21 cellular contexts compared by ENCODE assay signal in the genomic region with DNA sequence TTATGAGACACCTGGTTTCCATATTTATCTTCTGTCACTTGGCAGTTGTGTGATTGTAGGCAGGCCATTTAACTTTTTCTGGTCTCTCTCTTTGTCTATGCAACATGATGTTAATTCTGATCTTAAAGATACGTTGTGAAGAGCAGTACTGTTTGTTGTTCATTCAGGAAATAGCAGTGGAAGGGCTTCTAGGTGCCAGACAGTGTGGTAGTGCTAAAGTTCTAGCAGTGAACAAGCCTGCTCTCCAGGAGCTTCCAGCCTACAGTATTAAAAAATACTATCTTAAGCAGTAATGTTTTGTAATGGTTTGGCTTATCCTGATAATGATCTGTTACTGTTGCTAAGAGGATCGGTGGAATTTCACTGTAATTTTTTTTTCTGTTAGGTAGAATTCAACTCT. TPM values are rescaled to one million over a fixed set of nuclear protein-coding genes. Genes with fewer than 3 reads are reported as not detected.
DNase-seq lines count a peak whose midpoint lies in the region; ATAC-seq, FAIRE-seq and TF ChIP-seq lines count a peak whose summit lies in the region.
"Had no signal": no experiment of that assay in that cellular context is flagged by ENCODE, and none has a peak within 500 bp of the region (broad histone marks: within the 10 kb centered on the region; RNA-seq: fewer than 3 reads in every experiment).

No MANE protein-coding gene starts in this region.

- H3K79me1 ChIP-seq in mesendoderm (ENCODE audit: low read length) = no peaks in the 10 kb centered on the region

- H3K79me2 ChIP-seq in mesendoderm (ENCODE audit: control insufficient read depth, insufficient read depth, low read length) = no peaks in the 10 kb centered on the region
- peaks cover 41% of the 10 kb centered on the region for H3K79me2 ChIP-seq in hepatocyte

- no peak overlapping the region for H3K18ac ChIP-seq in mesendoderm (ENCODE audit: low read length)

- H3K4me2 ChIP-seq in mesendoderm (ENCODE audit: low read length) (no peak overlapping the region), hepatocyte (no peak overlapping the region)

- H3K4me3 ChIP-seq in CD8-positive, alpha-beta T cell (ENCODE audit: low read depth, low read length) = no peak overlapping the region
- H3K4me3 ChIP-seq in mesendoderm (ENCODE audit: low read length) (no peak overlapping the region), hepatocyte (no peak overlapping the region)

- H2AK5ac ChIP-seq in mesendoderm (ENCODE audit: low read length) = no peak overlapping the region

- ATAC-seq in CD8-positive, alpha-beta T cell = no peak
- peak; percentile 54 for ATAC-seq in effector memory CD8-positive, alpha-beta T cell (replicated peaks)
- ATAC-seq in GM18519 (IDR thresholded peaks at IDR 0.05; ENCODE audit: low FRiP score, unreplicated experiment) = no peak
- ATAC-seq in activated CD4-positive, alpha-beta T cell treated with anti-CD3 and anti-CD28 coated beads for 36 hours = no peak
- ATAC-seq: Panc1 had no signal

- no peak overlapping the region for H4K5ac ChIP-seq in mesendoderm (ENCODE audit: low read length)

- H3K4me1 Mint-ChIP-seq in CD8-positive, alpha-beta T cell (ENCODE audit: low read depth) = peaks cover 44% of the 10 kb centered on the region
- peaks cover 17 to 31% of the 10 kb centered on the region in 2 donors for H3K4me1 Mint-ChIP-seq in effector memory CD8-positive, alpha-beta T cell (ENCODE audit: low read depth in 2 of 2)
- H3K4me1 Mint-ChIP-seq in activated CD4-positive, alpha-beta T cell treated with anti-CD3 and anti-CD28 coated beads for 36 hours = peaks cover 34% of the 10 kb centered on the region
- H3K4me1 Mint-ChIP-seq: H9 had no signal

- no peaks in the 10 kb centered on the region for H3K9me3 ChIP-seq in CD8-positive, alpha-beta T cell (ENCODE audit: low read length)
- no peaks in the 10 kb centered on the region for H3K9me3 ChIP-seq in hepatocyte (ENCODE audit: low read depth)

- FAIRE-seq in HTR-8/SVneo (lab: Jason Lieb, UNC) = peak; percentile 89
- FAIRE-seq: D721Med had no signal

- H3K4ac ChIP-seq in mesendoderm (ENCODE audit: low read depth, low read length) = no peak overlapping the region

- DNase-seq in CD8-positive, alpha-beta T cell = no peak
- DNase-seq in HTR-8/SVneo (ENCODE audit: insufficient read length, low spot score) (no peak), mesendoderm (peak; percentile 61), hepatocyte (ENCODE audit: low spot score) (no peak)
- no peak for DNase-seq in effector memory CD8-positive, alpha-beta T cell
- no peak for DNase-seq in activated CD4-positive, alpha-beta T cell treated with anti-CD3 and anti-CD28 coated beads for 36 hours
- DNase-seq: DMS53, GF-D8, H9, MV-4-11, NCI-H1694 treated with DMSO at 0.1 percent for 48 hours, NCI-H2081 treated with DMSO at 0.1 percent for 48 hours, NCI-H2171 treated with DMSO at 0.1 percent for 48 hours, NCI-H524 treated with DMSO at 0.1 percent for 48 hours, NCI-H82, SIG-M5 had no signal

- no peaks in the 10 kb centered on the region for H3K27me3 ChIP-seq in CD8-positive, alpha-beta T cell (ENCODE audit: insufficient read depth, low read length)
- H3K27me3 ChIP-seq in mesendoderm (ENCODE audit: insufficient read depth, low read length, poor library complexity) (no peaks in the 10 kb centered on the region), hepatocyte (no peaks in the 10 kb centered on the region)

- CTCF ChIA-PET in CD8-positive, alpha-beta T cell (lab: Charles Lee) = no interaction called here
- CTCF ChIA-PET in activated CD4-positive, alpha-beta T cell treated with anti-CD3 and anti-CD28 coated beads for 36 hours (lab: Charles Lee) = no interaction called here

- H3K23ac ChIP-seq in mesendoderm (ENCODE audit: low read length) = no peak overlapping the region

- POLR2A ChIA-PET in CD8-positive, alpha-beta T cell (lab: Charles Lee) = no interaction called here
- POLR2A ChIA-PET in activated CD4-positive, alpha-beta T cell treated with anti-CD3 and anti-CD28 coated beads for 36 hours (lab: Charles Lee) = no interaction called here

- no peak overlapping the region for H2AFZ ChIP-seq in hepatocyte

- no peak overlapping the region for H3K27ac ChIP-seq in CD8-positive, alpha-beta T cell (ENCODE audit: low read depth, low read length)
- H3K27ac ChIP-seq in mesendoderm (ENCODE audit: low read depth, low read length) (no peak overlapping the region), hepatocyte (no peak overlapping the region)
- H3K27ac ChIP-seq: C4-2B had no signal

- H2BK15ac ChIP-seq in mesendoderm (replicated peaks; ENCODE audit: low read depth) = no peak overlapping the region

- no peak overlapping the region for H2BK120ac ChIP-seq in mesendoderm (ENCODE audit: low read depth, low read length)

- H3K27ac Mint-ChIP-seq in CD8-positive, alpha-beta T cell = peak overlapping the region; percentile 25
- H3K27ac Mint-ChIP-seq in effector memory CD8-positive, alpha-beta T cell = peak overlapping the region; percentile 5 to 9
- H3K27ac Mint-ChIP-seq in activated CD4-positive, alpha-beta T cell treated with anti-CD3 and anti-CD28 coated beads for 36 hours = no peak overlapping the region
- H3K27ac Mint-ChIP-seq: H9 had no signal

- H3K36me3 Mint-ChIP-seq in CD8-positive, alpha-beta T cell = peaks cover 70% of the 10 kb centered on the region
- H3K36me3 Mint-ChIP-seq in effector memory CD8-positive, alpha-beta T cell (ENCODE audit: insufficient read depth) = peaks cover 23% of the 10 kb centered on the region
- H3K36me3 Mint-ChIP-seq in activated CD4-positive, alpha-beta T cell treated with anti-CD3 and anti-CD28 coated beads for 36 hours (ENCODE audit: low read depth) = peaks cover 51% of the 10 kb centered on the region

- no peak overlapping the region for H2BK5ac ChIP-seq in mesendoderm (ENCODE audit: low read length)

- WGBS in mesendoderm (ENCODE audit: extremely low coverage, insufficient coverage, low lambda C conversion rate) = no CpG with 5 or more reads among the region's 2 CpGs
- WGBS in hepatocyte (ENCODE audit: low lambda C conversion rate, missing lambda C conversion rate) = 76% methylated on average over 2 of the region's 2 CpGs

- H3K56ac ChIP-seq in mesendoderm (ENCODE audit: low read length) = no peak overlapping the region

- no peak overlapping the region for H4K8ac ChIP-seq in mesendoderm (ENCODE audit: low read depth, low read length)

- no peak overlapping the region for H3K4me3 Mint-ChIP-seq in CD8-positive, alpha-beta T cell
- no peak overlapping the region for H3K4me3 Mint-ChIP-seq in effector memory CD8-positive, alpha-beta T cell
- no peak overlapping the region for H3K4me3 Mint-ChIP-seq in activated CD4-positive, alpha-beta T cell treated with anti-CD3 and anti-CD28 coated beads for 36 hours
- H3K4me3 Mint-ChIP-seq: H9, IgD-negative memory B cell had no signal

- peaks cover 6% of the 10 kb centered on the region for H3K36me3 ChIP-seq in CD8-positive, alpha-beta T cell (ENCODE audit: insufficient read depth, low read length)
- H3K36me3 ChIP-seq in mesendoderm (ENCODE audit: control insufficient read depth, insufficient read depth, low read length) = peaks cover 2% of the 10 kb centered on the region
- no peaks in the 10 kb centered on the region for H3K36me3 ChIP-seq in hepatocyte (replicated peaks; ENCODE audit: insufficient read depth, low read depth)

- TF ChIP-seq CTCF in CD8-positive, alpha-beta T cell (IDR thresholded peaks at IDR 0.05) = no peak
- TF ChIP-seq CTCF in hepatocyte (IDR thresholded peaks at IDR 0.05; ENCODE audit: poor library complexity) = no peak

- no peak overlapping the region for H3K9ac ChIP-seq in mesendoderm (ENCODE audit: low read length)

- no peaks in the 10 kb centered on the region for H3K9me2 ChIP-seq in hepatocyte (replicated peaks; ENCODE audit: insufficient read depth)

- no peaks in the 10 kb centered on the region for H3K27me3 Mint-ChIP-seq in CD8-positive, alpha-beta T cell (ENCODE audit: low read depth)
- H3K27me3 Mint-ChIP-seq in effector memory CD8-positive, alpha-beta T cell = no peaks in the 10 kb centered on the region
- H3K27me3 Mint-ChIP-seq in activated CD4-positive, alpha-beta T cell treated with anti-CD3 and anti-CD28 coated beads for 36 hours = no peaks in the 10 kb centered on the region
- H3K27me3 Mint-ChIP-seq: IgD-negative memory B cell had no signal

- H3K4me1 ChIP-seq in CD8-positive, alpha-beta T cell (ENCODE audit: insufficient read depth, low read length) = peaks cover 7% of the 10 kb centered on the region
- no peaks in the 10 kb centered on the region for H3K4me1 ChIP-seq in mesendoderm (ENCODE audit: control insufficient read depth, low read depth, low read length)
- no peaks in the 10 kb centered on the region for H3K4me1 ChIP-seq in hepatocyte (ENCODE audit: insufficient read depth)

- H3K9me3 Mint-ChIP-seq in CD8-positive, alpha-beta T cell = no peaks in the 10 kb centered on the region
- H3K9me3 Mint-ChIP-seq in effector memory CD8-positive, alpha-beta T cell = no peaks in the 10 kb centered on the region
- H3K9me3 Mint-ChIP-seq in activated CD4-positive, alpha-beta T cell treated with anti-CD3 and anti-CD28 coated beads for 36 hours (ENCODE audit: low read depth) = no peaks in the 10 kb centered on the region
- H3K9me3 Mint-ChIP-seq: H9, IgD-negative memory B cell had no signal

- intact Hi-C loops in CD8-positive, alpha-beta T cell (cut with DNase I, micrococcal nuclease) = no loop called here
- intact Hi-C loops in activated CD4-positive, alpha-beta T cell treated with anti-CD3 and anti-CD28 coated beads for 36 hours (cut with DNase I, micrococcal nuclease) = no loop called here

- no peaks in the 10 kb centered on the region for H4K20me1 ChIP-seq in hepatocyte (ENCODE audit: insufficient read depth, poor library complexity, severe bottlenecking)

RNA-seq across cellular contexts. Expression of a gene that starts 15.2 kb away (rescaled TPM):
- total RNA-seq in CD8-positive, alpha-beta T cell = 10 to 100 TPM; 26.4 to 31.2 TPM
- polyA plus RNA-seq in mesendoderm (2013, experiment 1 of 2) = 17.5 TPM
- polyA plus RNA-seq in mesendoderm (2013, experiment 2 of 2) = 16.6 TPM
- 10 to 100 TPM; 14.2 to 17.6 TPM for total RNA-seq in activated CD4-positive, alpha-beta T cell treated with anti-CD3 and anti-CD28 coated beads for 36 hours
- 28.4 and 30.2 TPM in 2 replicates for total RNA-seq in hepatocyte
- polyA plus RNA-seq in hepatocyte = 8.9 and 10.6 TPM in 2 replicates
